1 cellular context compared by ENCODE assay signal in genomic region chr20:4936851-4937412, GRCh38.
TF ChIP-seq lines count a peak whose summit lies in the region.

No MANE protein-coding gene starts in this region.

TF ChIP-seq in HepG2, 621 proteins besides CTCF, POLR2A, EP300 and RAD21 (continued from another document):
- TF ChIP-seq ZNF646 (CRISPR knock-in tag; IDR thresholded peaks at IDR 0.05) (peak; percentile 68; the same call in 1 of the 2 replicates), HNF1A (IDR thresholded peaks at IDR 0.05; ENCODE audit: low read depth) (no peak; the same call in 1 of the 2 replicates), HNF1A (CRISPR knock-in tag; IDR thresholded peaks at IDR 0.05; ENCODE audit: borderline replicate concordance) (peak; percentile 76), ATF5 (CRISPR knock-in tag; IDR thresholded peaks at IDR 0.05; ENCODE audit: low read depth) (no peak), CENPBD1 (CRISPR knock-in tag; IDR thresholded peaks at IDR 0.05; ENCODE audit: borderline replicate concordance, low read depth) (no peak), KDM2A (CRISPR knock-in tag; IDR thresholded peaks at IDR 0.05; ENCODE audit: borderline replicate concordance, low read depth) (peak; percentile 58; the same call in 1 of the 2 replicates), TCF7 (IDR thresholded peaks at IDR 0.05; ENCODE audit: low read depth) (peak; percentile 96), ZBTB26 (CRISPR knock-in tag; IDR thresholded peaks at IDR 0.05; ENCODE audit: borderline replicate concordance) (0 out of 2 replicates have a peak, but pooled peaks have one; percentile 50), SP5 (CRISPR knock-in tag; IDR thresholded peaks at IDR 0.05; ENCODE audit: borderline replicate concordance, low read depth) (peak; percentile 49; the same call in 1 of the 2 replicates), BORCS8-MEF2B (CRISPR knock-in tag; IDR thresholded peaks at IDR 0.05) (no peak)
